ENCODE assay signal across 23 cellular contexts in the genomic region with DNA sequence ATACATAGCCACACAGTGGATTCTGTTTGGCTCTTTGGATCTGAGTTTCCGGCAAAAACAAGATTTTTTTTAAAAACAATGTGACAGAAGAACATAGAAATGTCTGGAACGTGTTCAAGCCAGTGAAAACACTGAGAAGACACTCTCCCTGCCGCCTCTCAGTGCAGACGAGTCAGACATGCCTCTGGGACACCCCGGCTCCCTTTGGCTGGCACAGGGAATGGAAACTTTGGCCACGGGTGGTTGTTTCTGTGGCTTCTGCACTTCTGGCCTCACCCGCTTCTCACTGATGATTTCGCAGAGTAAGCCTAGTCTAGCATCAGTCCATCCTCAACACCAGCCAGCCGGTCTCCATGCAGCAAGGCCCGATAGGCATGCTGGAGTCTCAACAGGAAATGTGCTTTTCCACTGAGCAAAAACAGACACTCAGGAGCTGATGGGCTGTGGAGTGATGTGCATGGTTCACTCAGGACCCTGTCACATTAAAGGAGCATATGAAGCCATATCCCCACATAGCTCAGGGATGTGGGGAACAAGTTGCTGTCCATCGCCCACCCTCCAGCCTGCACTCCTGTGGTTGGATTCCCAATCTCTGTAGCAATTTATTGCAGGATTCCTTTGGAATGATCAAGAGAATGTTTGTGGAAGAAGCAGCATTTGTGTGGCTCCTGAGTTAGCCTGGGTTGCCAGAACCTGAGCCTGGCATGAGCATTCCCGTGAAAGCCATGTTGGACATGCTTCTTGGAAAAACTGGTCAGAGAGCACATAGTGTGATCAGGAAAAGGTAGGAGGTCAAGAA.
DNase-seq lines count a peak whose midpoint lies in the region; ATAC-seq and TF ChIP-seq lines count a peak whose summit lies in the region.
"Had no signal": no experiment of that assay in that cellular context is flagged by ENCODE, and none has a peak within 500 bp of the region (broad histone marks: within the 10 kb centered on the region; RNA-seq: fewer than 3 reads in every experiment).

No MANE protein-coding gene starts in this region.

- H4K20me1 ChIP-seq in osteoblast (ENCODE audit: insufficient read depth, low read length) = no peaks in the 10 kb centered on the region

- DNase-seq in AG10803 (ENCODE audit: low read depth) (peak; percentile 78), HFFc6 (peak; percentile 59), cardiac fibroblast (ENCODE audit: low read depth in 2 of 2) (peak; percentile 19 to 76), osteoblast (ENCODE audit: insufficient read length, low spot score, missing footprints) (no peak), T-helper 17 cell (no peak), prostate gland (ENCODE audit: low spot score) (no peak), RWPE1 (ENCODE audit: low spot score) (no peak)
- DNase-seq in activated naive CD8-positive, alpha-beta T cell treated with anti-CD3 and anti-CD28 coated beads, Interleukin-2, amount 50 U/mL, for 24 hours = no peak
- DNase-seq: activated CD4-positive, alpha-beta T cell treated with anti-CD3 and anti-CD28 coated beads for 48 hours; CD4-positive, CD25-positive, alpha-beta regulatory T cell; GF-D8; left cardiac atrium; naive thymus-derived CD8-positive, alpha-beta T cell; NCI-H1092 treated with DMSO at 0.1 percent for 48 hours; NCI-H1930; NCI-H2227 treated with DMSO at 0.1 percent for 48 hours; NCI-H748 treated with DMSO at 0.1 percent for 48 hours; stomach; upper lobe of left lung had no signal

- H3K4me1 ChIP-seq in osteoblast (ENCODE audit: insufficient read depth, low read length) (peaks cover 18% of the 10 kb centered on the region), prostate gland (replicated peaks) (no peaks in the 10 kb centered on the region)
- H3K4me1 ChIP-seq: body of pancreas, stomach, upper lobe of left lung had no signal

- H3K27ac Mint-ChIP-seq in HFFc6 (peak overlapping the region; percentile 93), T-helper 17 cell (no peak overlapping the region)
- H3K27ac Mint-ChIP-seq in activated naive CD8-positive, alpha-beta T cell treated with anti-CD3 and anti-CD28 coated beads, Interleukin-2, amount 50 U/mL, for 24 hours = no peak overlapping the region
- H3K27ac Mint-ChIP-seq: activated naive CD4-positive, alpha-beta T cell treated with anti-CD3 and anti-CD28 coated beads, Interleukin-2, amount 50 U/mL, for 24 hours; CD4-positive, CD25-positive, alpha-beta regulatory T cell had no signal

- ATAC-seq in T-helper 17 cell = no peak
- no peak for ATAC-seq in activated naive CD8-positive, alpha-beta T cell treated with anti-CD3 and anti-CD28 coated beads, Interleukin-2, amount 50 U/mL, for 24 hours
- ATAC-seq: body of pancreas; naive thymus-derived CD8-positive, alpha-beta T cell had no signal

- peaks cover 5% of the 10 kb centered on the region; the same call in 1 of the 2 replicates for H3K36me3 Mint-ChIP-seq in HFFc6 (ENCODE audit: low read depth)
- no peaks in the 10 kb centered on the region for H3K36me3 Mint-ChIP-seq in T-helper 17 cell (ENCODE audit: low read depth)
- no peaks in the 10 kb centered on the region for H3K36me3 Mint-ChIP-seq in activated naive CD8-positive, alpha-beta T cell treated with anti-CD3 and anti-CD28 coated beads, Interleukin-2, amount 50 U/mL, for 24 hours (ENCODE audit: low read depth)
- H3K36me3 Mint-ChIP-seq: activated naive CD4-positive, alpha-beta T cell treated with anti-CD3 and anti-CD28 coated beads, Interleukin-2, amount 50 U/mL, for 24 hours; CD4-positive, CD25-positive, alpha-beta regulatory T cell; naive thymus-derived CD8-positive, alpha-beta T cell had no signal

- CTCF ChIA-PET in RWPE1 (lab: Yijun Ruan, JAX) = no interaction called here

- intact Hi-C loops in prostate gland (cut with DNase I) = no loop called here

- POLR2A ChIA-PET in RWPE1 (lab: Yijun Ruan, JAX; ENCODE audit: low non-redundant PET) = no interaction called here

- H3K27ac ChIP-seq in osteoblast (ENCODE audit: low read depth, low read length) (peak overlapping the region; percentile 70), prostate gland (no peak overlapping the region), RWPE1 (no peak overlapping the region)
- H3K27ac ChIP-seq: body of pancreas, esophagus muscularis mucosa, right atrium auricular region, stomach, upper lobe of left lung had no signal

- no peaks in the 10 kb centered on the region for H3K27me3 ChIP-seq in osteoblast (ENCODE audit: insufficient read depth, low read length)
- no peaks in the 10 kb centered on the region for H3K27me3 ChIP-seq in prostate gland (replicated peaks; ENCODE audit: insufficient read depth)
- H3K27me3 ChIP-seq: body of pancreas, esophagus muscularis mucosa, right atrium auricular region, stomach, upper lobe of left lung had no signal

- H2AFZ ChIP-seq in osteoblast (ENCODE audit: low read length) = no peak overlapping the region

- H3K36me3 ChIP-seq in osteoblast (ENCODE audit: insufficient read depth, low read length) = no peaks in the 10 kb centered on the region
- no peaks in the 10 kb centered on the region for H3K36me3 ChIP-seq in prostate gland
- H3K36me3 ChIP-seq: esophagus muscularis mucosa, right atrium auricular region, stomach, upper lobe of left lung had no signal

- no peaks in the 10 kb centered on the region for H3K79me2 ChIP-seq in osteoblast (ENCODE audit: insufficient read depth, low read length)

- H3K4me3 ChIP-seq in AG10803 (ENCODE audit: low read length) = no peak overlapping the region
- no peak overlapping the region for H3K4me3 ChIP-seq in cardiac fibroblast (replicated peaks in 1 of 2; ENCODE audit: low read depth in 2 of 2, low read length in 2 of 2)
- no peak overlapping the region for H3K4me3 ChIP-seq in osteoblast (ENCODE audit: insufficient read depth, low read length)
- H3K4me3 ChIP-seq in prostate gland = no peak overlapping the region
- H3K4me3 ChIP-seq: body of pancreas, esophagus muscularis mucosa, right atrium auricular region, stomach, upper lobe of left lung had no signal

- peaks cover 38% of the 10 kb centered on the region for H3K4me1 Mint-ChIP-seq in HFFc6 (ENCODE audit: low read depth)
- no peaks in the 10 kb centered on the region for H3K4me1 Mint-ChIP-seq in T-helper 17 cell
- no peaks in the 10 kb centered on the region for H3K4me1 Mint-ChIP-seq in activated naive CD8-positive, alpha-beta T cell treated with anti-CD3 and anti-CD28 coated beads, Interleukin-2, amount 50 U/mL, for 24 hours
- H3K4me1 Mint-ChIP-seq: CD4-positive, CD25-positive, alpha-beta regulatory T cell had no signal

- TF ChIP-seq CTCF in AG10803 (conservative IDR thresholded peaks at IDR 0.05; ENCODE audit: low read length) = no peak
- TF ChIP-seq CTCF in HFFc6 (IDR thresholded peaks at IDR 0.05) = no peak
- TF ChIP-seq CTCF in cardiac fibroblast (IDR thresholded peaks at IDR 0.05; ENCODE audit: low read depth, low read length) = no peak
- TF ChIP-seq CTCF in osteoblast (IDR thresholded peaks at IDR 0.05; ENCODE audit: extremely low read depth, low read depth, low read length) = no peak
- TF ChIP-seq CTCF in prostate gland (IDR thresholded peaks at IDR 0.05) = no peak
- TF ChIP-seq CTCF in RWPE1 (conservative IDR thresholded peaks at IDR 0.05; ENCODE audit: low read depth) = no peak

- H3K27me3 Mint-ChIP-seq in HFFc6 (ENCODE audit: insufficient read depth) = no peaks in the 10 kb centered on the region
- peaks cover 4% of the 10 kb centered on the region for H3K27me3 Mint-ChIP-seq in T-helper 17 cell
- H3K27me3 Mint-ChIP-seq in activated naive CD8-positive, alpha-beta T cell treated with anti-CD3 and anti-CD28 coated beads, Interleukin-2, amount 50 U/mL, for 24 hours = no peaks in the 10 kb centered on the region
- H3K27me3 Mint-ChIP-seq: activated naive CD4-positive, alpha-beta T cell treated with anti-CD3 and anti-CD28 coated beads, Interleukin-2, amount 50 U/mL, for 24 hours had no signal

- no peaks in the 10 kb centered on the region; the same call in 1 of the 2 replicates for H3K9me3 Mint-ChIP-seq in HFFc6
- H3K9me3 Mint-ChIP-seq in activated naive CD8-positive, alpha-beta T cell treated with anti-CD3 and anti-CD28 coated beads, Interleukin-2, amount 50 U/mL, for 24 hours = no peaks in the 10 kb centered on the region
- H3K9me3 Mint-ChIP-seq: activated naive CD4-positive, alpha-beta T cell treated with anti-CD3 and anti-CD28 coated beads, Interleukin-2, amount 50 U/mL, for 24 hours; naive thymus-derived CD8-positive, alpha-beta T cell had no signal

- H3K4me3 Mint-ChIP-seq in HFFc6 = peak overlapping the region; percentile 57
- H3K4me3 Mint-ChIP-seq in T-helper 17 cell = no peak overlapping the region
- no peak overlapping the region for H3K4me3 Mint-ChIP-seq in activated naive CD8-positive, alpha-beta T cell treated with anti-CD3 and anti-CD28 coated beads, Interleukin-2, amount 50 U/mL, for 24 hours
- H3K4me3 Mint-ChIP-seq: activated naive CD4-positive, alpha-beta T cell treated with anti-CD3 and anti-CD28 coated beads, Interleukin-2, amount 50 U/mL, for 24 hours; CD4-positive, CD25-positive, alpha-beta regulatory T cell; naive thymus-derived CD8-positive, alpha-beta T cell had no signal

- H3K4me2 ChIP-seq in osteoblast (ENCODE audit: insufficient read depth, low read length) = peak overlapping the region; percentile 19

- H3K9me3 ChIP-seq in osteoblast (ENCODE audit: low read depth, low read length) (no peaks in the 10 kb centered on the region), T-helper 17 cell (ENCODE audit: control insufficient read depth, low read length, poor library complexity, severe bottlenecking) (no peaks in the 10 kb centered on the region), prostate gland (no peaks in the 10 kb centered on the region)
- H3K9me3 ChIP-seq: body of pancreas, esophagus muscularis mucosa, right atrium auricular region, stomach, upper lobe of left lung had no signal

- 87% methylated on average over 11 of the region's 12 CpGs for WGBS in prostate gland

- no peak for TF ChIP-seq POLR2A in prostate gland (IDR thresholded peaks at IDR 0.05)

Comparison
In these comparisons a context has a peak if more than half of its experiments do, and no peak if none do; other contexts are left out.
1. DNase-seq: peak in AG10803 (single experiment), HFFc6 (single experiment) and cardiac fibroblast (2 of 2); none in osteoblast (single experiment), T-helper 17 cell (0 of 3), activated naive CD8-positive, alpha-beta T cell treated with anti-CD3 and anti-CD28 coated beads, Interleukin-2, amount 50 U/mL, for 24 hours (single experiment), prostate gland (single experiment) and RWPE1 (single experiment).